Comparison of ENCODE assay signal across 10 cellular contexts in genomic region chrX:107713205-107714195, GRCh38.
DNase-seq lines count a peak whose midpoint lies in the region; ATAC-seq and TF ChIP-seq lines count a peak whose summit lies in the region.
"Had no signal": no experiment of that assay in that cellular context is flagged by ENCODE, and none has a peak within 500 bp of the region (broad histone marks: within the 10 kb centered on the region; RNA-seq: fewer than 3 reads in every experiment).

No MANE protein-coding gene starts in this region.

- H3K27me3 ChIP-seq in mammary epithelial cell (ENCODE audit: insufficient read depth, low read length): no peaks in the 10 kb centered on the region
- H3K27me3 ChIP-seq in mucosa of rectum (ENCODE audit: control insufficient read depth in 2 of 2, insufficient read depth in 2 of 2, low read length in 2 of 2): no peaks in the 10 kb centered on the region
- no peaks in the 10 kb centered on the region for H3K27me3 ChIP-seq in upper lobe of right lung

- intact Hi-C loops in MCF 10A (cut with micrococcal nuclease) (no loop called here), mammary epithelial cell (cut with micrococcal nuclease) (loop anchor here (10.0 kb wide), 1 partner anchor 819 kb away; no protein-coding TSS in a partner anchor), upper lobe of right lung (cut with DNase I) (loop anchor here (5.0 kb wide), 1 partner anchor 36 kb away; no protein-coding TSS in a partner anchor)

- CTCF ChIA-PET in MCF 10A (lab: Yijun Ruan, JAX) (interaction anchor here (0.9 to 13.0 kb wide), 4 partner anchors 28 to 63 kb away, joined by 3 to 157 read pairs (median 10); partner anchors contain the start of genes NCBP2L and TSC22D3), mammary epithelial cell (lab: Charles Lee; ENCODE audit: low non-redundant PET) (interaction anchor here (0.6 kb wide), 1 partner anchor 41 kb away, joined by 3 read pairs; no protein-coding TSS in a partner anchor)

- TF ChIP-seq CTCF in MCF 10A (IDR thresholded peaks at IDR 0.05; ENCODE audit: unreplicated experiment) (no peak), mammary epithelial cell (conservative IDR thresholded peaks at IDR 0.05 in 1 of 2, IDR thresholded peaks at IDR 0.05 in 1 of 2; ENCODE audit: extremely low read depth in 1 of 2, insufficient read depth in 1 of 2, low read depth in 1 of 2, low read length in 2 of 2) (no peak), chondrocyte (IDR thresholded peaks at IDR 0.05) (no peak), upper lobe of right lung (IDR thresholded peaks at IDR 0.05) (no peak), endothelial cell (IDR thresholded peaks at IDR 0.05; ENCODE audit: unreplicated experiment) (no peak)

- peak overlapping the region; percentile 74 for H3K4me3 Mint-ChIP-seq in MCF 10A (ENCODE audit: unreplicated experiment)
- peak overlapping the region; percentile 88 for H3K4me3 Mint-ChIP-seq in chondrocyte (ENCODE audit: unreplicated experiment)
- H3K4me3 Mint-ChIP-seq in endothelial cell (ENCODE audit: unreplicated experiment): no peak overlapping the region

- no peak for ATAC-seq in upper lobe of right lung
- no peak for ATAC-seq in HG02870 (IDR thresholded peaks at IDR 0.05; ENCODE audit: unreplicated experiment)

- H3K4me3 ChIP-seq in mammary epithelial cell (replicated peaks in 1 of 3; ENCODE audit: insufficient read depth in 1 of 3, low read depth in 2 of 3, low read length in 3 of 3) (no peak overlapping the region), mucosa of rectum (ENCODE audit: low read length in 2 of 2) (peak overlapping the region; percentile 77 to 81), upper lobe of right lung (peak overlapping the region; percentile 72)
- H3K4me3 ChIP-seq: SK-N-MC had no signal

- in situ Hi-C loops in mammary epithelial cell (cut with MboI; ENCODE audit: low sequenced_read_pairs in 2 of 2): no loop called here

- H4K20me1 ChIP-seq in mammary epithelial cell (ENCODE audit: insufficient read depth, low read length): no peaks in the 10 kb centered on the region

- H2AFZ ChIP-seq in mammary epithelial cell (ENCODE audit: low read depth, low read length): no peak overlapping the region

- H3K4me1 Mint-ChIP-seq in MCF 10A (ENCODE audit: insufficient read depth, unreplicated experiment) (peaks cover 25% of the 10 kb centered on the region), chondrocyte (ENCODE audit: low read depth) (peaks cover 61% of the 10 kb centered on the region), endothelial cell (ENCODE audit: unreplicated experiment) (peaks cover 17% of the 10 kb centered on the region)

- H3K4me2 ChIP-seq in mammary epithelial cell (ENCODE audit: insufficient read depth, low read depth, low read length): no peak overlapping the region

- H3K9me3 ChIP-seq in mammary epithelial cell (replicated peaks; ENCODE audit: insufficient read depth, low read length): no peaks in the 10 kb centered on the region
- no peaks in the 10 kb centered on the region for H3K9me3 ChIP-seq in mucosa of rectum (ENCODE audit: control insufficient read depth in 2 of 2, low read length in 2 of 2)
- no peaks in the 10 kb centered on the region for H3K9me3 ChIP-seq in upper lobe of right lung

- H3K36me3 ChIP-seq in mammary epithelial cell (ENCODE audit: insufficient read depth, low read length) (peaks cover 5% of the 10 kb centered on the region), mucosa of rectum (ENCODE audit: control insufficient read depth in 2 of 2, insufficient read depth in 2 of 2, low read length in 2 of 2) (peaks cover 0 to 4% of the 10 kb centered on the region in 2 donors), upper lobe of right lung (peaks cover 26% of the 10 kb centered on the region)

- H3K36me3 Mint-ChIP-seq in MCF 10A (ENCODE audit: insufficient read depth, unreplicated experiment) (peaks cover 65% of the 10 kb centered on the region), chondrocyte (ENCODE audit: low read depth) (peaks cover 22% of the 10 kb centered on the region), endothelial cell (ENCODE audit: low read depth, unreplicated experiment) (peaks cover 4% of the 10 kb centered on the region)

- peaks cover 20% of the 10 kb centered on the region for H3K79me2 ChIP-seq in mammary epithelial cell (ENCODE audit: insufficient read depth, low read length)

- DNase-seq in MCF 10A (ENCODE audit: unreplicated experiment): no peak
- DNase-seq in mammary epithelial cell: no peak
- no peak for DNase-seq in chondrocyte (ENCODE audit: low spot score)
- no peak for DNase-seq in upper lobe of right lung
- no peak for DNase-seq in A172 (ENCODE audit: low spot score)
- DNase-seq in endothelial cell (ENCODE audit: low spot score): no peak
- DNase-seq: NCI-H1436 treated with DMSO at 0.1 percent for 48 hours had no signal

- BruUV-seq in MCF 10A (replicated peaks; lab: Mats Ljungman, UMichigan) (no TSS peak), mammary epithelial cell (replicated peaks; lab: Mats Ljungman, UMichigan) (no TSS peak)

- WGBS in mammary epithelial cell (ENCODE audit: low coverage, missing lambda C conversion rate): 86% methylated on average over 11 of the region's 11 CpGs

- peaks cover 35% of the 10 kb centered on the region for H3K27me3 Mint-ChIP-seq in MCF 10A (ENCODE audit: insufficient read depth, unreplicated experiment)
- H3K27me3 Mint-ChIP-seq in chondrocyte (ENCODE audit: low read depth): no peaks in the 10 kb centered on the region
- peaks cover 9% of the 10 kb centered on the region for H3K27me3 Mint-ChIP-seq in endothelial cell (ENCODE audit: unreplicated experiment)

- H3K4me1 ChIP-seq in mammary epithelial cell (ENCODE audit: insufficient read depth, low read length) (peaks cover 23% of the 10 kb centered on the region), mucosa of rectum (ENCODE audit: control insufficient read depth in 2 of 2, insufficient read depth in 2 of 2, low read length in 2 of 2) (peaks cover 18 to 21% of the 10 kb centered on the region in 2 donors), upper lobe of right lung (peaks cover 26% of the 10 kb centered on the region)

- dilution Hi-C loops in mammary epithelial cell (cut with HindIII; ENCODE audit: low sequenced_read_pairs): loop anchor here (5.0 kb wide), 1 partner anchor 36 kb away; no protein-coding TSS in a partner anchor

- H3K27ac Mint-ChIP-seq in MCF 10A (ENCODE audit: low read depth, unreplicated experiment): peak overlapping the region; percentile 97
- H3K27ac Mint-ChIP-seq in chondrocyte (ENCODE audit: unreplicated experiment): peak overlapping the region; percentile 98
- no peak overlapping the region for H3K27ac Mint-ChIP-seq in endothelial cell (ENCODE audit: unreplicated experiment)

- H3K9ac ChIP-seq in mammary epithelial cell (ENCODE audit: insufficient read depth, low read length) (no peak overlapping the region), mucosa of rectum (ENCODE audit: low read depth in 1 of 2, low read length in 2 of 2) (peak overlapping the region in 1 of 2 donors; percentile 82)

- no peak overlapping the region for H3K27ac ChIP-seq in mammary epithelial cell (ENCODE audit: insufficient read depth, low read depth, low read length)
- H3K27ac ChIP-seq in mucosa of rectum (ENCODE audit: low read depth in 2 of 2, low read length in 2 of 2): peak overlapping the region; percentile 91 to 93
- peak overlapping the region; percentile 98 for H3K27ac ChIP-seq in upper lobe of right lung
- H3K27ac ChIP-seq: SK-N-MC had no signal

- POLR2A ChIA-PET in MCF 10A (lab: Yijun Ruan, JAX): interaction anchor here (1.3 to 16.2 kb wide), 17 partner anchors 14 to 85 kb away, joined by 3 to 679 read pairs (median 21); partner anchors contain the start of genes NCBP2L, PRPS1 and TSC22D3

- no peaks in the 10 kb centered on the region for H3K9me3 Mint-ChIP-seq in MCF 10A (ENCODE audit: unreplicated experiment)
- no peaks in the 10 kb centered on the region for H3K9me3 Mint-ChIP-seq in chondrocyte (ENCODE audit: low read depth)
- no peaks in the 10 kb centered on the region for H3K9me3 Mint-ChIP-seq in endothelial cell (ENCODE audit: unreplicated experiment)

Comparison
In these comparisons a context has a peak if more than half of its experiments do, and no peak if none do; other contexts are left out.
1. H3K4me3 ChIP-seq: peak in mucosa of rectum (2 of 2) and upper lobe of right lung (single experiment); none in mammary epithelial cell (0 of 3).